1 cellular context compared by ENCODE assay signal in the genomic region with DNA sequence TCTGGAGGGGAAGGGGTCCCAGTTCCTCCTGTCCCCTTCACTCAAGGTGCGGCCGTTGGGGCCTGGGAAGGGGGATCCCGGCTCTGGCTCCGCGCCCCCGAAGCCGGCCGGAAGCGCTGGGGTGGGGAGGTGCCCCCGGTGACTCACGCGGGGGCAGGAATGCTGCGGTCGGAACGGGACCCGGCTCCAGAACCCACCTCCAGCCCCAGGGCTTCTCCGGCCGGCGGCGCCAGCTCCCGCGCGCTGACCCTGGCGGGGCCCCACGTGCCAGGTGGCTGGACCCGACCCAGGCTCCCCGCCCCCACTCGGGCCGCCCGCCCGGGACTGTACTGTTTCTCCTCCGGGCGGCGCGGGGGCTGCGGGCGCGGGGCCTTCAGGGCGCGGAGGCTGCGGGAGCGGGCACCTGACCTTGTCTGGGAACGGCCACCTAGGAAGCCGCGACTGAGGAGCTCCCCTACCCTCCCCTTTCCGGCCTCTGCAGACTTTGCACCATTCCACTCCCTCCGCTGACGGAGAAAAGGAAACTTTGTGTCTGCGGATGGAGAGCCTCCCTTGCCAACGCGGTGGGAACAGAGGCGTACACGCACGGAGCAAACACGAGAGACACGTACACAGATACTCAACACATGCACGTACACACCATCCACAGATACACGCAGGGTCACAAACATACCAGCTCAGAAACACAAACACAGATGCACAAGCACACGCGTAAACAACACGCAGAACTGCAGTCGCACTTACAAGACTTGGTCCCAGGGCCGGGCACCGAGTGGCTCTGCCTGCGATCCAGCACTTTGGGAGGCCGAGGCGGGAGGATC.
TF ChIP-seq lines count a peak whose summit lies in the region.

No MANE protein-coding gene starts in this region.

TF ChIP-seq in IMR-90, 13 proteins besides CTCF, POLR2A, EP300 and RAD21:
- TF ChIP-seq, protein P1, sequence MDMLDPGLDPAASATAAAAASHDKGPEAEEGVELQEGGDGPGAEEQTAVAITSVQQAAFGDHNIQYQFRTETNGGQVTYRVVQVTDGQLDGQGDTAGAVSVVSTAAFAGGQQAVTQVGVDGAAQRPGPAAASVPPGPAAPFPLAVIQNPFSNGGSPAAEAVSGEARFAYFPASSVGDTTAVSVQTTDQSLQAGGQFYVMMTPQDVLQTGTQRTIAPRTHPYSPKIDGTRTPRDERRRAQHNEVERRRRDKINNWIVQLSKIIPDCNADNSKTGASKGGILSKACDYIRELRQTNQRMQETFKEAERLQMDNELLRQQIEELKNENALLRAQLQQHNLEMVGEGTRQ (IDR thresholded peaks at IDR 0.05; ENCODE audit: low read depth, low read length) = peak; percentile 79
- TF ChIP-seq MXI1 (IDR thresholded peaks at IDR 0.05; ENCODE audit: borderline replicate concordance, low read depth, low read length) (no peak), SMC3 (IDR thresholded peaks at IDR 0.05; ENCODE audit: low read depth, low read length) (no peak), RFX5 (IDR thresholded peaks at IDR 0.05; ENCODE audit: low read depth, low read length) (no peak), RCOR1 (IDR thresholded peaks at IDR 0.05; ENCODE audit: insufficient replicate concordance, low read length) (peak; percentile 38), CEBPB (IDR thresholded peaks at IDR 0.05; ENCODE audit: low read depth, low read length) (no peak), MAFK (IDR thresholded peaks at IDR 0.05; ENCODE audit: low read depth, low read length) (no peak), MAZ (IDR thresholded peaks at IDR 0.05; ENCODE audit: borderline replicate concordance, low read depth, low read length) (peak; percentile 55; the same call in 1 of the 2 replicates), CHD1 (IDR thresholded peaks at IDR 0.05; ENCODE audit: low read depth, low read length) (no peak), BHLHE40 (IDR thresholded peaks at IDR 0.05; ENCODE audit: low read depth, low read length) (peak; percentile 97), NFE2L2 (IDR thresholded peaks at IDR 0.05; ENCODE audit: low read depth, low read length) (no peak), FOS (IDR thresholded peaks at IDR 0.05; ENCODE audit: low read depth, low read length) (peak; percentile 69; the same call in 1 of the 2 replicates)
- TF ChIP-seq, protein P2, sequence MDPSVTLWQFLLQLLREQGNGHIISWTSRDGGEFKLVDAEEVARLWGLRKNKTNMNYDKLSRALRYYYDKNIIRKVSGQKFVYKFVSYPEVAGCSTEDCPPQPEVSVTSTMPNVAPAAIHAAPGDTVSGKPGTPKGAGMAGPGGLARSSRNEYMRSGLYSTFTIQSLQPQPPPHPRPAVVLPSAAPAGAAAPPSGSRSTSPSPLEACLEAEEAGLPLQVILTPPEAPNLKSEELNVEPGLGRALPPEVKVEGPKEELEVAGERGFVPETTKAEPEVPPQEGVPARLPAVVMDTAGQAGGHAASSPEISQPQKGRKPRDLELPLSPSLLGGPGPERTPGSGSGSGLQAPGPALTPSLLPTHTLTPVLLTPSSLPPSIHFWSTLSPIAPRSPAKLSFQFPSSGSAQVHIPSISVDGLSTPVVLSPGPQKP (IDR thresholded peaks at IDR 0.05; ENCODE audit: borderline replicate concordance, low read depth, low read length) = no peak
